Comparison of ENCODE assay signal across 8 cellular contexts in genomic region chr1:25922633-25923567, GRCh38. TPM values are rescaled to one million over a fixed set of nuclear protein-coding genes. Genes with fewer than 3 reads are reported as not detected.
DNase-seq lines count a peak whose midpoint lies in the region; ATAC-seq and TF ChIP-seq lines count a peak whose summit lies in the region.

No MANE protein-coding gene starts in this region.

- H3K9me3 ChIP-seq in mucosa of descending colon (no peaks in the 10 kb centered on the region), stomach smooth muscle (ENCODE audit: control insufficient read depth in 2 of 2, low read length in 2 of 2) (no peaks in the 10 kb centered on the region)

- H3K36me3 ChIP-seq in mucosa of descending colon (ENCODE audit: low read depth) (no peaks in the 10 kb centered on the region), stomach smooth muscle (ENCODE audit: control insufficient read depth in 2 of 2, insufficient read depth in 2 of 2, low read length in 2 of 2) (no peaks in the 10 kb centered on the region)

- peaks cover 16% of the 10 kb centered on the region in 2 donors for H3K27me3 ChIP-seq in stomach smooth muscle (ENCODE audit: control insufficient read depth in 1 of 2, insufficient read depth in 2 of 2, low read length in 2 of 2)

- DNase-seq in Daoy (ENCODE audit: low read depth): peak; percentile 48
- DNase-seq in NCI-H1930 (lab: John Stamatoyannopoulos, UW): peak; percentile 54 to 69
- DNase-seq in activated T-cell treated with anti-CD3 and anti-CD28 coated beads for 4 hours: peak; percentile 19
- DNase-seq in epithelial cell of proximal tubule (ENCODE audit: low read depth): no peak
- DNase-seq in mucosa of descending colon: peak; percentile 34 to 70 (median 65)
- DNase-seq in NCI-H2171 treated with DMSO at 0.1 percent for 48 hours (lab: John Stamatoyannopoulos, UW): no peak

- H3K4me1 ChIP-seq in mucosa of descending colon (ENCODE audit: low read depth) (peaks cover 8% of the 10 kb centered on the region), stomach smooth muscle (ENCODE audit: control insufficient read depth, insufficient read depth, low read length) (peaks cover 14% of the 10 kb centered on the region)

- peak overlapping the region; percentile 49 for H3K27ac ChIP-seq in stomach smooth muscle (ENCODE audit: low read length)

- peak overlapping the region; percentile 65 for H3K4me3 ChIP-seq in epithelial cell of proximal tubule (ENCODE audit: low read depth, low read length)
- H3K4me3 ChIP-seq in mucosa of descending colon: no peak overlapping the region
- peak overlapping the region; percentile 74 for H3K4me3 ChIP-seq in stomach smooth muscle (ENCODE audit: low read length in 2 of 2)

- peak overlapping the region; percentile 52 to 60 for H3K9ac ChIP-seq in stomach smooth muscle (ENCODE audit: low read length in 2 of 2)

- intact Hi-C loops in mucosa of descending colon (cut with DNase I, micrococcal nuclease): no loop called here

- ATAC-seq in mucosa of descending colon (peak; percentile 68), GM21390 (IDR thresholded peaks at IDR 0.05; ENCODE audit: unreplicated experiment) (no peak)

- TF ChIP-seq CTCF in epithelial cell of proximal tubule (conservative IDR thresholded peaks at IDR 0.05; ENCODE audit: low read depth, low read length): no peak
- TF ChIP-seq CTCF in mucosa of descending colon (IDR thresholded peaks at IDR 0.05): no peak

RNA-seq across cellular contexts. Expression of gene STMN1, which starts 16.7 kb away (rescaled TPM):
- total RNA-seq in Daoy (2014; rRNA removed; shearing (Covaris generic)): 307 and 396 TPM in 2 replicates
- 396 and 554 TPM in 2 replicates for total RNA-seq in epithelial cell of proximal tubule
- total RNA-seq in mucosa of descending colon: 100 to 1,000 TPM in 1 of 3 donors, 10 to 100 TPM in 2; 32.6 to 103 (median 52.6) TPM

RNA-seq across cellular contexts. Expression of gene PAQR7, which starts 47.4 kb away (rescaled TPM):
- total RNA-seq in Daoy (2014; rRNA removed; shearing (Covaris generic)): 6.1 and 7.9 TPM in 2 replicates
- total RNA-seq in epithelial cell of proximal tubule: 9.4 and 15.0 TPM in 2 replicates
- total RNA-seq in mucosa of descending colon: 1 to 10 TPM; 2.5 to 7.7 (median 2.7) TPM

Comparison
In these comparisons a context has a peak if more than half of its experiments do, and no peak if none do; other contexts are left out.
1. DNase-seq: peak in Daoy (single experiment), NCI-H1930 (2 of 2), activated T-cell treated with anti-CD3 and anti-CD28 coated beads for 4 hours (single experiment) and mucosa of descending colon (3 of 3); none in epithelial cell of proximal tubule (single experiment) and NCI-H2171 treated with DMSO at 0.1 percent for 48 hours (single experiment).